ENCODE assay signal across 16 cellular contexts in the genomic region with DNA sequence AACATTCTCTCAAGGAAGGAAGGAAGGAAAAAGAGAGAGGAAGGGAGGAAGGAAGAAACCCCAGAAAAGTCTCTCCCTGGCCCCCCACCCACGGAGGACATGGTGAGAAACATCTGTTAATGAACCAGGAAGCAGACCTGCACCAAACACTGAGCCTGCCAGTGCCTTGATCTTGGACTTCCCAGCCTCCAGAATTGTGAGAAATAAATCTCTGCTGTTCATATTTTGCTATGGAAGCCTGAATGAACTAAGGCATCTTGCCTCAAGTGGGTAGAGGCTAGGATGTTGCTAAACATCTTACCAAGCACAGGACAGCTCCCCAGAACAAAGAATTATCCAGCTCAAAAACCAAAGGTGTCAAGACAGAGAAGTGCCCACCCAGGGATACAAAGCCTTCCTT. TPM values are rescaled to one million over a fixed set of nuclear protein-coding genes. Genes with fewer than 3 reads are reported as not detected.
DNase-seq lines count a peak whose midpoint lies in the region; ATAC-seq and TF ChIP-seq lines count a peak whose summit lies in the region.
"Had no signal": no experiment of that assay in that cellular context is flagged by ENCODE, and none has a peak within 500 bp of the region (broad histone marks: within the 10 kb centered on the region; RNA-seq: fewer than 3 reads in every experiment).

No MANE protein-coding gene starts in this region.

- no peak for TF ChIP-seq CTCF in RWPE1 (conservative IDR thresholded peaks at IDR 0.05; ENCODE audit: low read depth)
- TF ChIP-seq CTCF in thoracic aorta (IDR thresholded peaks at IDR 0.05), result no peak
- no peak for TF ChIP-seq CTCF in Calu3 (IDR thresholded peaks at IDR 0.05; ENCODE audit: unreplicated experiment)

- CTCF ChIA-PET in RWPE1 (lab: Yijun Ruan, JAX), result interaction anchor here (1.3 to 5.3 kb wide), 4 partner anchors 11 to 142 kb away, joined by 3 to 84 read pairs (median 16); no protein-coding TSS in a partner anchor
- CTCF ChIA-PET in activated CD4-positive, alpha-beta T cell treated with anti-CD3 and anti-CD28 coated beads for 36 hours (lab: Charles Lee), result interaction anchor here (1.4 to 9.1 kb wide), 13 partner anchors 8 to 248 kb away, joined by 4 to 220 read pairs (median 15); a partner anchor contains a TSS
- CTCF ChIA-PET in Calu3 (lab: Charles Lee), result interaction anchor here (0.7 to 2.4 kb wide), 7 partner anchors 15 to 217 kb away, joined by 4 to 145 read pairs (median 11); a partner anchor contains a TSS

- H3K4me3 ChIP-seq in muscle layer of colon (ENCODE audit: low read depth in 1 of 2, low read length in 2 of 2), result no peak overlapping the region
- no peak overlapping the region for H3K4me3 ChIP-seq in thoracic aorta

- no peak overlapping the region for H3K4me3 Mint-ChIP-seq in activated CD4-positive, alpha-beta T cell treated with anti-CD3 and anti-CD28 coated beads for 36 hours
- H3K4me3 Mint-ChIP-seq in Calu3 (ENCODE audit: low read depth, unreplicated experiment), result no peak overlapping the region
- H3K4me3 Mint-ChIP-seq: activated CD4-positive, alpha-beta T cell treated with anti-CD3 and anti-CD28 coated beads, Interleukin-2, amount 10 ng/mL, durations not matched to agents 24 days and 14 days; dendritic cell treated with granulocyte-macrophage colony-stimulating factor and Interleukin-4, amounts not matched to agents 40 ng/mL and 50 ng/mL, for 4 days had no signal

- H3K27ac ChIP-seq in RWPE1 (peak overlapping the region; percentile 99), caudate nucleus (ENCODE audit: low read depth, low read length) (peak overlapping the region; percentile 84), muscle layer of colon (ENCODE audit: low read depth, low read length) (peak overlapping the region; percentile 91), thoracic aorta (peak overlapping the region; percentile 88 to 94)
- H3K27ac ChIP-seq: parathyroid adenoma had no signal

- no peaks in the 10 kb centered on the region for H3K27me3 Mint-ChIP-seq in activated CD4-positive, alpha-beta T cell treated with anti-CD3 and anti-CD28 coated beads for 36 hours
- H3K27me3 Mint-ChIP-seq in Calu3 (ENCODE audit: unreplicated experiment), result no peaks in the 10 kb centered on the region
- H3K27me3 Mint-ChIP-seq: activated CD4-positive, alpha-beta T cell treated with anti-CD3 and anti-CD28 coated beads, Interleukin-2, amount 10 ng/mL, durations not matched to agents 24 days and 14 days had no signal

- no peaks in the 10 kb centered on the region for H3K9me3 Mint-ChIP-seq in activated CD4-positive, alpha-beta T cell treated with anti-CD3 and anti-CD28 coated beads for 36 hours (ENCODE audit: low read depth)
- no peaks in the 10 kb centered on the region for H3K9me3 Mint-ChIP-seq in Calu3 (ENCODE audit: low read depth, unreplicated experiment)
- H3K9me3 Mint-ChIP-seq: activated CD4-positive, alpha-beta T cell treated with anti-CD3 and anti-CD28 coated beads, Interleukin-2, amount 10 ng/mL, durations not matched to agents 24 days and 14 days; dendritic cell treated with granulocyte-macrophage colony-stimulating factor and Interleukin-4, amounts not matched to agents 40 ng/mL and 50 ng/mL, for 4 days had no signal

- H3K9me3 ChIP-seq in muscle layer of colon (ENCODE audit: low read length) (no peaks in the 10 kb centered on the region), thoracic aorta (no peaks in the 10 kb centered on the region)

- H3K27ac Mint-ChIP-seq in activated CD4-positive, alpha-beta T cell treated with anti-CD3 and anti-CD28 coated beads for 36 hours, result no peak overlapping the region
- no peak overlapping the region for H3K27ac Mint-ChIP-seq in Calu3 (ENCODE audit: unreplicated experiment)
- H3K27ac Mint-ChIP-seq: dendritic cell treated with granulocyte-macrophage colony-stimulating factor and Interleukin-4, amounts not matched to agents 40 ng/mL and 50 ng/mL, for 4 days had no signal

- BruUV-seq in Calu3 (replicated peaks; lab: Mats Ljungman, UMichigan), result no TSS peak

- H3K36me3 ChIP-seq in muscle layer of colon (ENCODE audit: insufficient read depth, low read length) (no peaks in the 10 kb centered on the region), thoracic aorta (no peaks in the 10 kb centered on the region)

- no peaks in the 10 kb centered on the region for H3K27me3 ChIP-seq in muscle layer of colon (ENCODE audit: control insufficient read depth in 1 of 2, insufficient read depth in 2 of 2, low read length in 2 of 2)
- no peaks in the 10 kb centered on the region for H3K27me3 ChIP-seq in thoracic aorta (replicated peaks; ENCODE audit: insufficient read depth)

- peaks cover 6% of the 10 kb centered on the region for H3K4me1 Mint-ChIP-seq in activated CD4-positive, alpha-beta T cell treated with anti-CD3 and anti-CD28 coated beads for 36 hours
- peaks cover 9% of the 10 kb centered on the region for H3K4me1 Mint-ChIP-seq in Calu3 (ENCODE audit: low read depth, unreplicated experiment)

- no peak overlapping the region for H3K9ac ChIP-seq in muscle layer of colon (ENCODE audit: low read length)
- H3K9ac ChIP-seq: parathyroid adenoma had no signal

- ATAC-seq in thoracic aorta (ENCODE audit: insufficient number of reproducible peaks, low FRiP score, low read depth), result no peak
- ATAC-seq in activated CD4-positive, alpha-beta T cell treated with anti-CD3 and anti-CD28 coated beads for 36 hours, result no peak
- ATAC-seq in GM21390 (IDR thresholded peaks at IDR 0.05; ENCODE audit: unreplicated experiment), result no peak

- DNase-seq in RWPE1 (ENCODE audit: low spot score) (no peak), caudate nucleus (lab: John Stamatoyannopoulos, UW) (no peak), thoracic aorta (ENCODE audit: low spot score) (no peak), GF-D8 (lab: John Stamatoyannopoulos, UW) (no peak), Calu3 (no peak)
- DNase-seq in activated CD4-positive, alpha-beta T cell treated with anti-CD3 and anti-CD28 coated beads for 36 hours, result no peak
- DNase-seq: activated CD4-positive, alpha-beta T cell treated with anti-CD3 and anti-CD28 coated beads, Interleukin-2, amount 10 ng/mL, durations not matched to agents 24 days and 14 days; activated T-cell treated with anti-CD3 and anti-CD28 coated beads, Interleukin-2, amount 50 U/mL, for 48 hours; GDM1; mesendoderm; MV-4-11; stimulated activated CD4-positive, alpha-beta T cell treated with anti-CD3 and anti-CD28 coated beads, Interleukin-1b, Interleukin-23, amount 100 ng/mL, for 48 hours had no signal

- intact Hi-C loops in activated CD4-positive, alpha-beta T cell treated with anti-CD3 and anti-CD28 coated beads for 36 hours (cut with DNase I, micrococcal nuclease), result loop anchor here in 1 of 2 experiments (10.0 kb wide), 1 partner anchor 218 kb away; a partner anchor contains a TSS
- intact Hi-C loops in Calu3 (cut with micrococcal nuclease; ENCODE audit: unreplicated experiment), result no loop called here

- no peaks in the 10 kb centered on the region for H3K36me3 Mint-ChIP-seq in activated CD4-positive, alpha-beta T cell treated with anti-CD3 and anti-CD28 coated beads for 36 hours (ENCODE audit: low read depth)
- H3K36me3 Mint-ChIP-seq in Calu3 (ENCODE audit: insufficient read depth, unreplicated experiment), result no peaks in the 10 kb centered on the region

- H3K4me1 ChIP-seq in muscle layer of colon (ENCODE audit: insufficient read depth, low read length), result peaks cover 17% of the 10 kb centered on the region
- peaks cover 11 to 25% of the 10 kb centered on the region in 2 donors for H3K4me1 ChIP-seq in thoracic aorta (ENCODE audit: control insufficient read depth in 1 of 2, low read depth in 2 of 2)

- POLR2A ChIA-PET in RWPE1 (lab: Yijun Ruan, JAX; ENCODE audit: low non-redundant PET), result no interaction called here
- POLR2A ChIA-PET in activated CD4-positive, alpha-beta T cell treated with anti-CD3 and anti-CD28 coated beads for 36 hours (lab: Charles Lee), result interaction anchor here (1.0 to 1.6 kb wide), 2 partner anchors 137 to 142 kb away, joined by 3 to 14 read pairs; no protein-coding TSS in a partner anchor

RNA-seq across cellular contexts. Expression of a gene that starts 19.1 kb away (rescaled TPM):
- total RNA-seq in thoracic aorta (1 to 10 TPM; 1.9 to 4.7 TPM), Calu3 (2022) (34.4 and 37.1 TPM in 2 replicates)
- total RNA-seq in activated CD4-positive, alpha-beta T cell treated with anti-CD3 and anti-CD28 coated beads for 36 hours, result 10 to 100 TPM; 12.8 to 15.9 TPM

RNA-seq across cellular contexts. Expression of a gene that starts 40.7 kb away (rescaled TPM):
- total RNA-seq in thoracic aorta, result 10 to 100 TPM; 52.8 to 60.0 TPM
- 10 to 100 TPM; 24.4 to 27.7 TPM for total RNA-seq in activated CD4-positive, alpha-beta T cell treated with anti-CD3 and anti-CD28 coated beads for 36 hours
- total RNA-seq in Calu3 (2022), result 53.1 and 54.7 TPM in 2 replicates
